Comparison of ENCODE assay signal across 12 cellular contexts in the genomic region with DNA sequence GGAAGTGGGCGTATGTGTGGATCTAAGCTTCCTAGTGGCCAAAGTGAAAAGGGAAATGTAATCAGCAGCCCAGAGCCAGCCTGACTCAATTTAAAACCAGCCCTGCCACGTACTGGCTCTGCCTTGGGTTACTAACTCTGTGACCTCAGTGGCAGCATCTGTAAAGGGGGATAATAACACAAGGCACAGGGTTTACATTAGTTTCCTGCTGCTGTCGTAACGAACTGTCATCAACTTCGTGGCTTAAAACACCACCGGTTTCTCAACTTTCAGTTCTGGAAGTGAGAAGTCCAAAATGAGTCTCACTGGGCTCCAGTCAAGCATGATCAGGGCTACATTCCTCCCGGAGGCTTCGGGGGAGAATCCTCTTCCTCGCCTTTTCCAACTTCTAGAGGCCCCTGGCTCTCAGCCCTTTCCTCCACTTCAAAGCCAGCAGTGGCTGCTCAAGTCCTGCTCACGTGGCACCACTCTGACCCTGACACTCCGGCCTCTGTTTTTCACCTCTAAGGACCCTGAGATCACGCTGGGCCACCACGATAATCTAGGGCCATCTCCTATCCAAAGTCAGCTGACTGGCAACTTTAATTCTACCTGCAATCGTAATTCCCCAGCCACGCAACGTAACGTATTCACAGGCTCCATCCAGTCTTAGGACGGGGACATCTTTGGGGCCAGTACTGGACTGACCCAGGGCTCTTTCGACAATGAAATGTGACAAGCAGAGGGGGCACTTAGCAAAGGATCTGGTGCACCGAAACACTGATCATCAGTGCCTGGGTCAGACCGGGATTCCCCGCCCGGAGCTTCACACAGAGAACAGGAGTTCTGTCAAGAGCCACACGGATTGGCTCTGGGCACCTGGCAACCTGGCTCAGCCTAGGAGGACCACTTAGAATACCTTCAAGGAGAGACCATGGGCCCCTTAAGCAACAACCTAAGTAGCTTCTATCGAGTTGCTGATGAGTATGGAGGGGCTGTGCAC. TPM values are rescaled to one million over a fixed set of nuclear protein-coding genes. Genes with fewer than 3 reads are reported as not detected.
DNase-seq lines count a peak whose midpoint lies in the region; ATAC-seq and TF ChIP-seq lines count a peak whose summit lies in the region.
"Had no signal": no experiment of that assay in that cellular context is flagged by ENCODE, and none has a peak within 500 bp of the region (broad histone marks: within the 10 kb centered on the region; RNA-seq: fewer than 3 reads in every experiment).

No MANE protein-coding gene starts in this region.

- H3K36me3 ChIP-seq in Peyer's patch: peaks cover 0 to 41% (median 0%) of the 10 kb centered on the region in 3 donors
- H3K36me3 ChIP-seq: uterus had no signal

- no peak overlapping the region for H3K4me3 ChIP-seq in Peyer's patch
- H3K4me3 ChIP-seq: uterus had no signal

- peaks cover 28% of the 10 kb centered on the region for H3K4me1 Mint-ChIP-seq in activated B cell treated with CpG ODN at 0.5 μM for 24 hours

- H3K27ac Mint-ChIP-seq in activated B cell treated with CpG ODN at 0.5 μM for 24 hours: peak overlapping the region; percentile 72

- H3K27me3 ChIP-seq in Peyer's patch: no peaks in the 10 kb centered on the region
- H3K27me3 ChIP-seq: uterus had no signal

- intact Hi-C loops in activated B cell treated with CpG ODN at 0.5 μM for 24 hours (cut with micrococcal nuclease): loop anchor here (1.0 to 2.0 kb wide), 2 partner anchors 10 to 73 kb away; partner anchors contain the start of genes AFMID and TK1

- peak; percentile 27 for DNase-seq in activated T-cell treated with anti-CD3 and anti-CD28 coated beads, Interleukin-2, amount 50 U/mL, for 1 hour
- DNase-seq in activated T-cell treated with anti-CD3 and anti-CD28 coated beads for 4 hours (no peak), activated B cell treated with CpG ODN at 0.5 μM for 24 hours (no peak), fibroblast of gingiva (ENCODE audit: low read depth) (peak; percentile 26), NCI-H510A treated with DMSO at 0.1 percent for 48 hours (lab: John Stamatoyannopoulos, UW) (no peak), Peyer's patch (no peak)
- DNase-seq: stimulated activated CD4-positive, alpha-beta T cell treated with anti-CD3 and anti-CD28 coated beads, Interleukin-4, amount 100 ng/mL, for 1 hour; uterus had no signal

- TF ChIP-seq POLR2A in Peyer's patch (IDR thresholded peaks at IDR 0.05): no peak

- H3K4me1 ChIP-seq in Peyer's patch: peaks cover 0 to 17% (median 10%) of the 10 kb centered on the region in 4 donors
- H3K4me1 ChIP-seq: uterus had no signal

- CTCF ChIA-PET in activated B cell treated with CpG ODN at 0.5 μM for 24 hours (lab: Charles Lee): interaction anchor here (0.5 to 4.1 kb wide), 7 partner anchors 12 to 137 kb away, joined by 3 to 32 read pairs (median 4); no protein-coding TSS in a partner anchor

- peak overlapping the region; percentile 100 for H3K27ac ChIP-seq in temporal lobe (ENCODE audit: low read depth, low read length)
- H3K27ac ChIP-seq in Peyer's patch: peak overlapping the region in 1 of 4 donors; percentile 66
- H3K27ac ChIP-seq: uterus had no signal

- ATAC-seq in activated B cell treated with CpG ODN at 0.5 μM for 24 hours (ENCODE audit: low read depth): peak; percentile 38
- no peak for ATAC-seq in HG02970 (IDR thresholded peaks at IDR 0.05; ENCODE audit: low FRiP score, unreplicated experiment)

- TF ChIP-seq CTCF in activated B cell treated with CpG ODN at 0.5 μM for 24 hours (IDR thresholded peaks at IDR 0.05) (no peak), Peyer's patch (IDR thresholded peaks at IDR 0.05) (no peak)

- POLR2A ChIA-PET in activated B cell treated with CpG ODN at 0.5 μM for 24 hours (lab: Charles Lee): interaction anchor here (0.7 to 6.6 kb wide), 11 partner anchors 8 to 309 kb away, joined by 3 to 102 read pairs (median 6); partner anchors contain the start of genes TMC6 and TMC8

- no peaks in the 10 kb centered on the region for H3K9me3 ChIP-seq in Peyer's patch
- H3K9me3 ChIP-seq: uterus had no signal

- no peak overlapping the region for H3K4me3 Mint-ChIP-seq in activated B cell treated with CpG ODN at 0.5 μM for 24 hours

- H3K27me3 Mint-ChIP-seq in activated B cell treated with CpG ODN at 0.5 μM for 24 hours: no peaks in the 10 kb centered on the region

- H3K9me3 Mint-ChIP-seq in activated B cell treated with CpG ODN at 0.5 μM for 24 hours: no peaks in the 10 kb centered on the region

- H3K36me3 Mint-ChIP-seq in activated B cell treated with CpG ODN at 0.5 μM for 24 hours (ENCODE audit: low read depth): peaks cover 71% of the 10 kb centered on the region

RNA-seq across cellular contexts. Expression of gene TMC6, which starts 14.5 kb away (rescaled TPM):
- total RNA-seq in activated B cell treated with CpG ODN at 0.5 μM for 24 hours (746 and 896 TPM in 2 replicates), temporal lobe (2.0 TPM), Peyer's patch (100 to 1,000 TPM in 1 of 4 donors, 10 to 100 TPM in 3; 54.5 to 107 (median 94.9) TPM)

RNA-seq across cellular contexts. Expression of gene TMC8, which starts 16.5 kb away (rescaled TPM):
- total RNA-seq in activated B cell treated with CpG ODN at 0.5 μM for 24 hours (166 and 181 TPM in 2 replicates), temporal lobe (0.49 TPM), Peyer's patch (10 to 100 TPM in 3 of 4 donors, 1 to 10 TPM in 1; 10.0 to 66.8 (median 22.5) TPM)
- total RNA-seq: LHCN-M2 had no signal

RNA-seq across cellular contexts. Expression of gene C17orf99, which starts 32.1 kb away (rescaled TPM):
- 5.2 and 7.1 TPM in 2 replicates for total RNA-seq in activated B cell treated with CpG ODN at 0.5 μM for 24 hours
- total RNA-seq in temporal lobe: not detected
- 1 to 10 TPM in 1 of 4 donors, not detected in 3; 1.6 TPM for total RNA-seq in Peyer's patch
- total RNA-seq: activated CD8-positive, alpha-beta memory T cell treated with anti-CD3 and anti-CD28 coated beads for 36 hours; LHCN-M2 had no signal

RNA-seq across cellular contexts. Expression of gene SYNGR2, which starts 54.3 kb away (rescaled TPM):
- total RNA-seq in activated B cell treated with CpG ODN at 0.5 μM for 24 hours (636 and 647 TPM in 2 replicates), temporal lobe (3.0 TPM), Peyer's patch (10 to 100 TPM; 51.2 to 87.2 (median 77.3) TPM)

Comparison
In these comparisons a context has a peak if more than half of its experiments do, and no peak if none do; other contexts are left out.
1. DNase-seq: peak in activated T-cell treated with anti-CD3 and anti-CD28 coated beads, Interleukin-2, amount 50 U/mL, for 1 hour (single experiment) and fibroblast of gingiva (single experiment); none in activated T-cell treated with anti-CD3 and anti-CD28 coated beads for 4 hours (single experiment), activated B cell treated with CpG ODN at 0.5 μM for 24 hours (single experiment), NCI-H510A treated with DMSO at 0.1 percent for 48 hours (single experiment) and Peyer's patch (0 of 3).
2. RNA of gene TMC6, which starts 14.5 kb away (total RNA-seq): 746 to 896 TPM in activated B cell treated with CpG ODN at 0.5 μM for 24 hours and 54.5 to 107 TPM in Peyer's patch; 2.0 TPM in temporal lobe (single experiment); every median in the first group is over 10 times any median in the second.